In the genomic region with DNA sequence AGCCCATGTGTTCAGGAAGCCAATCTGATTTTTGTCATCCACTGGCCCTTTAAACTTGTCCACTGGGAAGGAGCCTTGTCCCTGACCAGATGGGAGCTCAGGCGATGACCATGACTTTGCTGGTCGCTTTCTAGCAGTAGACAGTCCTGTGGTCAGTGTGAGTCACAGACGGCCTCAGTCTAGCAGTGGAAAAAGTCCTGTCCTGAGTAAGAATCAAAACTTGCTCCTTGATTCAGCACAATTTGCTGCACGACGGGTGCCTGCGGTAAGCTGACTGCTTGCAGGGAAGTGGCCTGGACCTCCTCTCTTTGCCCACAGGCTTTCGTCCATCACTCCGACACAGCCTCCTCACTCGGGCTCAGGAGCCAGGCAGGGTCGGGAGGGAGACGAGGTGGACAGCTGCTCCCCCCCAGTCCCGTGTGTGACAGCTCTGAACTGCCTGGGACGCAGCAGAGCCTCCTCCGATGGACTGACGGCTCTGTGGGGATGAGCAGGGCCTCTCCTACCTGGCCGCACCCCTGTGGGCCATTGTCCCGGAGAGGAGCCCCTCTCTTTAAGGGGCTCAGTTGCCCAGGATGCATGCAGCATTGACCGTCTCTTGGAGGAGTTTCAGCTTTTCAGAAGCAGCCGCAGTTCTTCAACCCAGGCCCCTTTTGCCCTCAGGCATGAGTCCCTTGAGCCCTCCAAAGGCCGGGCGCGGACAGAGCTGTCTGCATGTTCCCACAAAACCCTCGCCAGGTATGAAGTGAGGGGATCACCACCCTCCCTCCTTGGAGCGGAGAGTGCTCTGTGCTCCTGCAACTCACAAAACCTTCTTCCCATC, we compare ENCODE assay signal across 12 cellular contexts.
DNase-seq lines count a peak whose midpoint lies in the region; ATAC-seq and TF ChIP-seq lines count a peak whose summit lies in the region.
"Had no signal": no experiment of that assay in that cellular context is flagged by ENCODE, and none has a peak within 500 bp of the region (broad histone marks: within the 10 kb centered on the region; RNA-seq: fewer than 3 reads in every experiment).

No MANE protein-coding gene starts in this region.

- no peaks in the 10 kb centered on the region for H3K27me3 ChIP-seq in thoracic aorta (replicated peaks; ENCODE audit: insufficient read depth)
- H3K27me3 ChIP-seq in dorsolateral prefrontal cortex = peaks cover 0 to 10% (median 0%) of the 10 kb centered on the region in 45 donors

- H3K4me3 ChIP-seq in thoracic aorta (no peak overlapping the region), dorsolateral prefrontal cortex (no peak overlapping the region)
- H3K4me3 ChIP-seq: cardiac muscle cell had no signal

- intact Hi-C loops in dorsolateral prefrontal cortex (cut with DNase I) = loop anchor here in 1 of 2 donors (10.0 kb wide), 1 partner anchor 156 kb away; no protein-coding TSS in a partner anchor

- no peaks in the 10 kb centered on the region for H3K9me3 ChIP-seq in thoracic aorta
- H3K9me3 ChIP-seq: Caco-2 had no signal

- H3K27ac ChIP-seq in thoracic aorta (no peak overlapping the region), dorsolateral prefrontal cortex (peak overlapping the region in 1 of 59 donors; percentile 44)
- H3K27ac ChIP-seq: cardiac muscle cell had no signal

- TF ChIP-seq CTCF in thoracic aorta (IDR thresholded peaks at IDR 0.05) (no peak), dorsolateral prefrontal cortex (IDR thresholded peaks at IDR 0.05 in 54 of 56, conservative IDR thresholded peaks at IDR 0.05 in 2 of 56; ENCODE audit: low read depth in 1 of 56, partially characterized antibody in 56 of 56) (no peak)

- peak; percentile 34 for ATAC-seq in SK-N-SH treated with all-trans-retinoic acid at 6 μM for 48 hours
- peak; percentile 31 for ATAC-seq in thoracic aorta (ENCODE audit: insufficient number of reproducible peaks, low FRiP score, low read depth)
- ATAC-seq: activated T-helper 17 cell treated with anti-CD3 and anti-CD28 coated beads, Interleukin-2, amount 50 U/mL, for 72 hours had no signal

- H3K4me1 ChIP-seq in thoracic aorta (ENCODE audit: control insufficient read depth in 1 of 2, low read depth in 2 of 2) = peaks cover 19 to 31% of the 10 kb centered on the region in 2 donors
- H3K4me1 ChIP-seq: Caco-2 had no signal

- peak; percentile 54 for DNase-seq in GM04504 (ENCODE audit: low read depth)
- DNase-seq in fibroblast of peridontal ligament (ENCODE audit: extremely low read depth) = peak; percentile 50
- no peak for DNase-seq in thoracic aorta (ENCODE audit: low spot score)
- DNase-seq in dorsolateral prefrontal cortex = no peak
- no peak for DNase-seq in NCI-H1436 (lab: John Stamatoyannopoulos, UW)
- no peak for DNase-seq in DMS 273 treated with DMSO at 0.1 percent for 48 hours (lab: John Stamatoyannopoulos, UW)
- DNase-seq: activated CD4-positive, alpha-beta T cell treated with anti-CD3 and anti-CD28 coated beads for 48 hours; retina had no signal

- no peaks in the 10 kb centered on the region for H3K36me3 ChIP-seq in thoracic aorta
- H3K36me3 ChIP-seq: cardiac muscle cell had no signal

TF ChIP-seq in SK-N-SH treated with all-trans-retinoic acid at 6 μM for 48 hours, 23 proteins besides CTCF, POLR2A, EP300 and RAD21:
- TF ChIP-seq POU6F1 (CRISPR knock-in tag; IDR thresholded peaks at IDR 0.05; ENCODE audit: borderline replicate concordance, low read depth) = no peak
- TF ChIP-seq ARNTL (CRISPR knock-in tag; IDR thresholded peaks at IDR 0.05; ENCODE audit: borderline replicate concordance, low read depth) = no peak
- TF ChIP-seq, protein P1, sequence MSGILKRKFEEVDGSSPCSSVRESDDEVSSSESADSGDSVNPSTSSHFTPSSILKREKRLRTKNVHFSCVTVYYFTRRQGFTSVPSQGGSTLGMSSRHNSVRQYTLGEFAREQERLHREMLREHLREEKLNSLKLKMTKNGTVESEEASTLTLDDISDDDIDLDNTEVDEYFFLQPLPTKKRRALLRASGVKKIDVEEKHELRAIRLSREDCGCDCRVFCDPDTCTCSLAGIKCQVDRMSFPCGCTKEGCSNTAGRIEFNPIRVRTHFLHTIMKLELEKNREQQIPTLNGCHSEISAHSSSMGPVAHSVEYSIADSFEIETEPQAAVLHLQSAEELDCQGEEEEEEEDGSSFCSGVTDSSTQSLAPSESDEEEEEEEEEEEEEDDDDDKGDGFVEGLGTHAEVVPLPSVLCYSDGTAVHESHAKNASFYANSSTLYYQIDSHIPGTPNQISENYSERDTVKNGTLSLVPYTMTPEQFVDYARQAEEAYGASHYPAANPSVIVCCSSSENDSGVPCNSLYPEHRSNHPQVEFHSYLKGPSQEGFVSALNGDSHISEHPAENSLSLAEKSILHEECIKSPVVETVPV (CRISPR knock-in tag; IDR thresholded peaks at IDR 0.05) = no peak
- no peak for TF ChIP-seq ZNF8 (CRISPR knock-in tag; IDR thresholded peaks at IDR 0.05)
- TF ChIP-seq ZNF70 (CRISPR knock-in tag; IDR thresholded peaks at IDR 0.05) = no peak
- TF ChIP-seq ISL1 (CRISPR knock-in tag; IDR thresholded peaks at IDR 0.05) = no peak
- no peak for TF ChIP-seq TSHZ2 (CRISPR knock-in tag; IDR thresholded peaks at IDR 0.05)
- TF ChIP-seq ZFP3 (CRISPR knock-in tag; IDR thresholded peaks at IDR 0.05) = no peak
- no peak for TF ChIP-seq OSR1 (CRISPR knock-in tag; IDR thresholded peaks at IDR 0.05)
- no peak for TF ChIP-seq TCF4 (CRISPR knock-in tag; IDR thresholded peaks at IDR 0.05; ENCODE audit: borderline replicate concordance)
- TF ChIP-seq ZFP30 (CRISPR knock-in tag; IDR thresholded peaks at IDR 0.05) = no peak
- no peak for TF ChIP-seq GLIS3 (CRISPR knock-in tag; IDR thresholded peaks at IDR 0.05)
- TF ChIP-seq RARB (CRISPR knock-in tag; IDR thresholded peaks at IDR 0.05) = no peak
- no peak for TF ChIP-seq CSDC2 (CRISPR knock-in tag; IDR thresholded peaks at IDR 0.05)
- TF ChIP-seq ZC3H10 (CRISPR knock-in tag; IDR thresholded peaks at IDR 0.05) = no peak
- TF ChIP-seq ESRRG (CRISPR knock-in tag; IDR thresholded peaks at IDR 0.05) = no peak

Comparison
In these comparisons a context has a peak if more than half of its experiments do, and no peak if none do; other contexts are left out.
1. DNase-seq: peak in GM04504 (single experiment) and fibroblast of peridontal ligament (single experiment); none in thoracic aorta (single experiment), dorsolateral prefrontal cortex (0 of 10), NCI-H1436 (single experiment) and DMS 273 treated with DMSO at 0.1 percent for 48 hours (single experiment).